23 cellular contexts compared by ENCODE assay signal in the genomic region with DNA sequence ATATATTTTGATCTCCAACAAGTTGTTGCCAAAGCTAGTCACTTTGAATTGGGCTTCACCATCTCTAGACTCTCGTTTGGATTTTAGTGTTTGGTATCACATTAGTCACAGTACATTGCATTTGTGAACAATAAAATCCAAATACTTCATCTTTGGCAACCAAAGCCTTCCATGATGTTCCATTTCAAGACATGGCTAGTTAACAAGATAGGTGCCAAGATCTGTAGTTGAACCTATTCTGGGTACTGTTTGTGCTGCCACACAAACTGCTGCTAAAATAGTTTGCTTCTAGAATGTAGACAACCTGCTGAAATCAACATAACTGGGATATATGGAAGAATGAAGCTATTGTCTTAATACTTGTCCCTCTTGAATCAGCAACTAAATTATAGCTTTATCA.
"Had no signal": no experiment of that assay in that cellular context is flagged by ENCODE, and none has a peak within 500 bp of the region (broad histone marks: within the 10 kb centered on the region; RNA-seq: fewer than 3 reads in every experiment).

No MANE protein-coding gene starts in this region.

- ATAC-seq: activated CD8-positive, alpha-beta memory T cell treated with anti-CD3 and anti-CD28 coated beads, Interleukin-2, amount 10 ng/mL, durations not matched to agents 7 days and 5 days; activated CD8-positive, alpha-beta T cell treated with anti-CD3 and anti-CD28 coated beads, Interleukin-2, amount 10 ng/mL, durations not matched to agents 7 days and 5 days; activated naive CD8-positive, alpha-beta T cell treated with anti-CD3 and anti-CD28 coated beads, Interleukin-2, amount 50 U/mL, for 24 hours had no signal

- DNase-seq: activated B cell treated with CpG ODN at 0.5 μM for 24 hours; activated CD4-positive, alpha-beta memory T cell treated with anti-CD3 and anti-CD28 coated beads, Interleukin-2, amount 10 ng/mL, durations not matched to agents 7 days and 5 days; activated CD4-positive, alpha-beta T cell treated with anti-CD3 and anti-CD28 coated beads for 4 hours; activated CD4-positive, alpha-beta T cell treated with anti-CD3 and anti-CD28 coated beads, Interleukin-2, amount 10 ng/mL, durations not matched to agents 7 days and 5 days; activated CD4-positive, alpha-beta T cell treated with anti-CD3 and anti-CD28 coated beads, Interleukin-2, amount 50 U/mL, for 48 hours; activated CD4-positive, CD25-positive, alpha-beta regulatory T cell treated with anti-CD3 and anti-CD28 coated beads, Interleukin-2, amount 50 U/mL, for 72 hours; activated CD8-positive, alpha-beta memory T cell treated with anti-CD3 and anti-CD28 coated beads for 24 hours; activated CD8-positive, alpha-beta memory T cell treated with anti-CD3 and anti-CD28 coated beads, Interleukin-2, amount 10 ng/mL, durations not matched to agents 7 days and 5 days; activated CD8-positive, alpha-beta memory T cell treated with anti-CD3 and anti-CD28 coated beads, Interleukin-2, amount 50 U/mL, for 48 hours; activated CD8-positive, alpha-beta T cell treated with anti-CD3 and anti-CD28 coated beads, Interleukin-2, amount 10 ng/mL, durations not matched to agents 7 days and 5 days; activated effector memory CD4-positive, alpha-beta T cell treated with Interleukin-2 at 50 U/mL for 16 hours; activated gamma-delta T cell; activated naive CD4-positive, alpha-beta T cell treated with anti-CD3 and anti-CD28 coated beads, Interleukin-2, amount 10 ng/mL, durations not matched to agents 7 days and 5 days; activated naive CD4-positive, alpha-beta T cell treated with Interleukin-2 at 50 U/mL for 16 hours; activated naive CD8-positive, alpha-beta T cell treated with anti-CD3 and anti-CD28 coated beads, Interleukin-2, amount 10 ng/mL, durations not matched to agents 7 days and 5 days; activated naive CD8-positive, alpha-beta T cell treated with anti-CD3 and anti-CD28 coated beads, Interleukin-2, amount 50 U/mL, for 24 hours; activated T-cell treated with anti-CD3 and anti-CD28 coated beads, Interleukin-2, amount 50 U/mL, for 24 hours; activated T-cell treated with anti-CD3 and anti-CD28 coated beads, Interleukin-2, amount 50 U/mL, for 48 hours; amygdala; caudate nucleus; cerebellar nuclear complex; T-helper 2 cell; T-helper 9 cell had no signal
